Comparison of ENCODE assay signal across 9 cellular contexts in the genomic region with DNA sequence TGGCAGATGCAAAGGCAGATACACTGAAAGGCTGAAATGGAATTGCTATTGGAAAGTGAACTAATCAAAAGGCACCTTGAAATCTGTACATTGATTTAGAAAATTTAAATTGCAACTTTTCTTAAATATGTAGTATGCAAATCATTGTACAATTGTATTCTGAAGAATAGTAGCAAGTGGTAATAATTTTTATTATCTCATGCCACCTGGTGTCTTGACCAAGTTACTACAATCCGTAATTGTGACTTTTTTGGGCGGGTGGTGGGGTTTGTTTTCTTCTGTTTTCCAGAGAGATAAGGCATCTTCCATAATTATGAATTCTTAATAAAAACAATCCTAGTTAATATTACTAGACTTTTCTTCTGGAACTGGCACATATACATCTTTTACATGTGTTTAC. TPM values are rescaled to one million over a fixed set of nuclear protein-coding genes. Genes with fewer than 3 reads are reported as not detected.
A peak's percentile ranks its signal among the peaks of the same experiment; 100 is the strongest.
DNase-seq lines count a peak whose midpoint lies in the region; ATAC-seq, FAIRE-seq and TF ChIP-seq lines count a peak whose summit lies in the region.
"Had no signal": no experiment of that assay in that cellular context is flagged by ENCODE, and none has a peak within 500 bp of the region (broad histone marks: within the 10 kb centered on the region; RNA-seq: fewer than 3 reads in every experiment).

No MANE protein-coding gene starts in this region.

- H3F3A ChIP-seq in neural cell (ENCODE audit: insufficient read depth, low read length, poor library complexity, severe bottlenecking) = no peaks in the 10 kb centered on the region

- no peaks in the 10 kb centered on the region for H3K79me2 ChIP-seq in neural cell (replicated peaks; ENCODE audit: insufficient read depth, low read length)

- TF ChIP-seq EP300 in neural cell (conservative IDR thresholded peaks at IDR 0.05; ENCODE audit: poor library complexity, severe bottlenecking) = no peak

- H3K4me3 ChIP-seq in neural cell (ENCODE audit: low read length) (no peak overlapping the region), colonic mucosa (no peak overlapping the region)

- H3K4me2 ChIP-seq in neural cell (ENCODE audit: low read length) = no peak overlapping the region

- H2AFZ ChIP-seq in neural cell (ENCODE audit: low read depth, low read length) = no peak overlapping the region

- TF ChIP-seq CTCF in D721Med (IDR thresholded peaks at IDR 0.05; ENCODE audit: insufficient read depth, missing control alignments) = peak; percentile 63
- TF ChIP-seq CTCF in neural cell (IDR thresholded peaks at IDR 0.05; ENCODE audit: poor library complexity, severe bottlenecking) = peak; percentile 67
- TF ChIP-seq CTCF in colonic mucosa (IDR thresholded peaks at IDR 0.05) = no peak

- FAIRE-seq in D721Med (lab: Jason Lieb, UNC) = peak; percentile 58
- peak; percentile 80 for FAIRE-seq in colon (lab: Jason Lieb, UNC)

- no peaks in the 10 kb centered on the region for H3K9me2 ChIP-seq in neural cell (ENCODE audit: insufficient read depth, low read length)

- TF ChIP-seq RAD21 in neural cell (conservative IDR thresholded peaks at IDR 0.05) = peak; percentile 66

- no peak for DNase-seq in D721Med (ENCODE audit: insufficient read length, low spot score)
- peak; percentile 14 for DNase-seq in NCI-H526 treated with DMSO at 0.1 percent for 48 hours (lab: John Stamatoyannopoulos, UW)
- DNase-seq in activated T-cell treated with anti-CD3 and anti-CD28 coated beads, Interleukin-2, amount 50 U/mL, for 1 hour = no peak
- no peak for DNase-seq in colonic mucosa

- H3K4me1 ChIP-seq in colonic mucosa = no peaks in the 10 kb centered on the region

- no peak overlapping the region for H3K9ac ChIP-seq in neural cell (ENCODE audit: low read length)
- H3K9ac ChIP-seq in colonic mucosa (ENCODE audit: low read depth in 2 of 2, low read length in 2 of 2) = no peak overlapping the region

- intact Hi-C loops in colonic mucosa (cut with DNase I) = loop anchor here (5.0 kb wide), 2 partner anchors 142 to 317 kb away; no protein-coding TSS in a partner anchor

- H4K20me1 ChIP-seq in neural cell (ENCODE audit: insufficient read depth) = no peaks in the 10 kb centered on the region

- no peaks in the 10 kb centered on the region for H3K9me3 ChIP-seq in neural cell (ENCODE audit: low read length)
- no peaks in the 10 kb centered on the region for H3K9me3 ChIP-seq in colonic mucosa

- ATAC-seq in GM21360 (IDR thresholded peaks at IDR 0.05; ENCODE audit: unreplicated experiment) (peak; percentile 71), HG03565 (IDR thresholded peaks at IDR 0.05; ENCODE audit: unreplicated experiment) (no peak)
- ATAC-seq: T-cell had no signal

- H3K27me3 ChIP-seq in neural cell (ENCODE audit: insufficient read depth, low read depth, low read length) (no peaks in the 10 kb centered on the region), colonic mucosa (no peaks in the 10 kb centered on the region)

- no peak overlapping the region for H3K27ac ChIP-seq in neural cell (ENCODE audit: low read length)
- no peak overlapping the region for H3K27ac ChIP-seq in colonic mucosa

- H3K36me3 ChIP-seq in neural cell (ENCODE audit: insufficient read depth, low read length) (no peaks in the 10 kb centered on the region), colonic mucosa (no peaks in the 10 kb centered on the region)

TF ChIP-seq in neural cell, 6 proteins besides CTCF, POLR2A, EP300 and RAD21:
- TF ChIP-seq EZH2 (IDR thresholded peaks at IDR 0.05; ENCODE audit: borderline replicate concordance, insufficient read depth, low read length, poor library complexity, severe bottlenecking) (no peak), SMC3 (conservative IDR thresholded peaks at IDR 0.05; ENCODE audit: poor library complexity) (peak; percentile 74)
TF ChIP-seq in neural cell: peak in this region for 1.

RNA-seq across cellular contexts. Expression of gene BCKDHB, which starts 12.5 kb away (rescaled TPM):
- polyA plus RNA-seq in neural cell = 16.1 and 16.4 TPM in 2 replicates
- polyA minus RNA-seq in neural cell = 17.8 and 27.1 TPM in 2 replicates
- total RNA-seq in colonic mucosa = 10 to 100 TPM; 27.4 to 47.1 TPM
